15 cellular contexts compared by ENCODE assay signal in genomic region chr2:240922982-240923537, GRCh38. TPM values are rescaled to one million over a fixed set of nuclear protein-coding genes. Genes with fewer than 3 reads are reported as not detected.
DNase-seq lines count a peak whose midpoint lies in the region; ATAC-seq, FAIRE-seq and TF ChIP-seq lines count a peak whose summit lies in the region.
"Had no signal": no experiment of that assay in that cellular context is flagged by ENCODE, and none has a peak within 500 bp of the region (broad histone marks: within the 10 kb centered on the region; RNA-seq: fewer than 3 reads in every experiment).

No MANE protein-coding gene starts in this region.

- no peak for FAIRE-seq in RCC 7860 (lab: Jason Lieb, UNC)

- no peaks in the 10 kb centered on the region for H3K79me2 ChIP-seq in GM23248 (ENCODE audit: insufficient read depth)

- H4K20me1 ChIP-seq in GM23248 (ENCODE audit: insufficient read depth), result no peaks in the 10 kb centered on the region

- H3K36me3 ChIP-seq in Peyer's patch, result no peaks in the 10 kb centered on the region
- H3K36me3 ChIP-seq in left ventricle myocardium inferior, result no peaks in the 10 kb centered on the region
- H3K36me3 ChIP-seq in GM23248 (ENCODE audit: low read depth), result no peaks in the 10 kb centered on the region
- H3K36me3 ChIP-seq: BLaER1 treated with 17β-estradiol and CSF1 and Interleukin-3, amounts not matched to agents 10 nM and 100 nM had no signal

- in situ Hi-C loops in GM23248 (cut with MboI), result no loop called here

- H3K4me3 ChIP-seq in Peyer's patch, result no peak overlapping the region
- H3K4me3 ChIP-seq in left ventricle myocardium inferior, result no peak overlapping the region
- no peak overlapping the region for H3K4me3 ChIP-seq in GM23248
- H3K4me3 ChIP-seq: BLaER1 treated with 17β-estradiol and CSF1 and Interleukin-3, amounts not matched to agents 10 nM and 100 nM had no signal

- ATAC-seq in stimulated activated naive CD8-positive, alpha-beta T cell treated with anti-CD3 and anti-CD28 coated beads, Interleukin-15, Interleukin-2, amounts not matched to agents 100 U/mL and 50 U/mL, for 24 hours, result no peak
- ATAC-seq in HG03108 (IDR thresholded peaks at IDR 0.05; ENCODE audit: unreplicated experiment), result no peak

- TF ChIP-seq POLR2A in Peyer's patch (IDR thresholded peaks at IDR 0.05), result no peak

- no peaks in the 10 kb centered on the region for H3F3A ChIP-seq in GM23248 (ENCODE audit: insufficient read depth)

- H3K27ac ChIP-seq in Peyer's patch, result no peak overlapping the region
- H3K27ac ChIP-seq in left ventricle myocardium inferior (replicated peaks), result no peak overlapping the region
- H3K27ac ChIP-seq in GM23248, result no peak overlapping the region
- H3K27ac ChIP-seq: BLaER1 treated with 17β-estradiol and CSF1 and Interleukin-3, amounts not matched to agents 10 nM and 100 nM had no signal

- H3K9me3 ChIP-seq in Peyer's patch (no peaks in the 10 kb centered on the region), left ventricle myocardium inferior (replicated peaks) (peaks cover 10% of the 10 kb centered on the region), GM23248 (ENCODE audit: low read depth) (no peaks in the 10 kb centered on the region)
- H3K9me3 ChIP-seq: BLaER1 treated with 17β-estradiol and CSF1 and Interleukin-3, amounts not matched to agents 10 nM and 100 nM had no signal

- DNase-seq in activated effector memory CD4-positive, alpha-beta T cell treated with anti-CD3 and anti-CD28 coated beads, Interleukin-2, amount 50 U/mL, for 16 hours, result peak; percentile 45
- DNase-seq in activated effector memory CD4-positive, alpha-beta T cell treated with Interleukin-2 at 50 U/mL for 16 hours, result no peak
- DNase-seq in Peyer's patch (peak in 2 of 3 donors; percentile 38 to 42), left ventricle myocardium inferior (peak; percentile 6), GM23248 (no peak), RCC 7860 (ENCODE audit: low spot score) (no peak)
- DNase-seq in stimulated activated naive CD8-positive, alpha-beta T cell treated with anti-CD3 and anti-CD28 coated beads, Interleukin-15, Interleukin-2, amounts not matched to agents 100 U/mL and 50 U/mL, for 24 hours, result peak; percentile 2
- DNase-seq: activated CD4-positive, CD25-positive, alpha-beta regulatory T cell; foreskin melanocyte had no signal

- intact Hi-C loops in left ventricle myocardium inferior (cut with micrococcal nuclease), result no loop called here

- no peaks in the 10 kb centered on the region for H3K9me2 ChIP-seq in GM23248 (ENCODE audit: insufficient read depth)

- TF ChIP-seq CTCF in Peyer's patch (IDR thresholded peaks at IDR 0.05), result no peak
- no peak for TF ChIP-seq CTCF in left ventricle myocardium inferior (IDR thresholded peaks at IDR 0.05; ENCODE audit: borderline replicate concordance)

- H3K27me3 ChIP-seq in Peyer's patch (no peaks in the 10 kb centered on the region), left ventricle myocardium inferior (ENCODE audit: low read depth) (no peaks in the 10 kb centered on the region), GM23248 (replicated peaks; ENCODE audit: insufficient read depth) (no peaks in the 10 kb centered on the region)
- H3K27me3 ChIP-seq: BLaER1 treated with 17β-estradiol and CSF1 and Interleukin-3, amounts not matched to agents 10 nM and 100 nM had no signal

- H3K4me1 ChIP-seq in Peyer's patch, result no peaks in the 10 kb centered on the region
- peaks cover 10% of the 10 kb centered on the region for H3K4me1 ChIP-seq in left ventricle myocardium inferior
- H3K4me1 ChIP-seq in GM23248 (ENCODE audit: insufficient read depth), result peaks cover 20% of the 10 kb centered on the region

- no peak overlapping the region for H3K4me2 ChIP-seq in GM23248 (ENCODE audit: unreplicated experiment)

- 71 to 77% methylated on average over 11 to 15 of the region's 15 CpGs for WGBS in GM23248 (ENCODE audit: low coverage in 1 of 2, low lambda C conversion rate in 2 of 2, missing lambda C conversion rate in 2 of 2), 2 experiments

- H2AFZ ChIP-seq in GM23248, result no peak overlapping the region

- no peak overlapping the region for H3K9ac ChIP-seq in GM23248

RNA-seq across cellular contexts. Expression of gene CROCC2, which starts 16.9 kb away (rescaled TPM):
- total RNA-seq in Peyer's patch (under 1 TPM in 2 of 4 donors, not detected in 2; 0.27 to 0.83 TPM), left ventricle myocardium inferior (not detected)
- under 0.01 and 2.4 TPM in 2 replicates for total RNA-seq in GM23248 (2014; rRNA removed; shearing (Covaris generic))
- polyA plus RNA-seq in GM23248 (2016; fragmentation: Nextera tagmentation; extraction: Ambion mirVana), result not detected in 2 replicates
- total RNA-seq: dermis microvascular lymphatic vessel endothelial cell, MCF 10A, NCI-H460, SK-MEL-5 had no signal

RNA-seq across cellular contexts. Expression of gene MAB21L4, which starts 27.1 kb away (rescaled TPM):
- total RNA-seq in Peyer's patch, result 1 to 10 TPM in 3 of 4 donors, not detected in 1; 2.1 to 6.1 (median 3.7) TPM
- total RNA-seq in left ventricle myocardium inferior, result not detected
- total RNA-seq in GM23248 (2014; rRNA removed; shearing (Covaris generic)), result not detected in 2 replicates
- not detected in 2 replicates for polyA plus RNA-seq in GM23248 (2016; fragmentation: Nextera tagmentation; extraction: Ambion mirVana)
- total RNA-seq: dermis microvascular lymphatic vessel endothelial cell, MCF 10A, NCI-H460, SK-MEL-5 had no signal

RNA-seq across cellular contexts. Expression of gene AGXT, which starts 54.4 kb away (rescaled TPM):
- total RNA-seq in Peyer's patch (1 to 10 TPM in 1 of 4 donors, not detected in 3; 1.5 TPM), left ventricle myocardium inferior (not detected)
- total RNA-seq in GM23248 (2014; rRNA removed; shearing (Covaris generic)), result not detected in 2 replicates
- polyA plus RNA-seq in GM23248 (2016; fragmentation: Nextera tagmentation; extraction: Ambion mirVana), result not detected in 2 replicates
- total RNA-seq: dermis microvascular lymphatic vessel endothelial cell, MCF 10A, NCI-H460 had no signal

Comparison
In these comparisons a context has a peak if more than half of its experiments do, and no peak if none do; other contexts are left out.
1. DNase-seq: peak in activated effector memory CD4-positive, alpha-beta T cell treated with anti-CD3 and anti-CD28 coated beads, Interleukin-2, amount 50 U/mL, for 16 hours (single experiment), Peyer's patch (2 of 3), left ventricle myocardium inferior (single experiment) and stimulated activated naive CD8-positive, alpha-beta T cell treated with anti-CD3 and anti-CD28 coated beads, Interleukin-15, Interleukin-2, amounts not matched to agents 100 U/mL and 50 U/mL, for 24 hours (single experiment); none in activated effector memory CD4-positive, alpha-beta T cell treated with Interleukin-2 at 50 U/mL for 16 hours (single experiment), GM23248 (single experiment) and RCC 7860 (single experiment).